ENCODE assay signal across 9 cellular contexts in the genomic region with DNA sequence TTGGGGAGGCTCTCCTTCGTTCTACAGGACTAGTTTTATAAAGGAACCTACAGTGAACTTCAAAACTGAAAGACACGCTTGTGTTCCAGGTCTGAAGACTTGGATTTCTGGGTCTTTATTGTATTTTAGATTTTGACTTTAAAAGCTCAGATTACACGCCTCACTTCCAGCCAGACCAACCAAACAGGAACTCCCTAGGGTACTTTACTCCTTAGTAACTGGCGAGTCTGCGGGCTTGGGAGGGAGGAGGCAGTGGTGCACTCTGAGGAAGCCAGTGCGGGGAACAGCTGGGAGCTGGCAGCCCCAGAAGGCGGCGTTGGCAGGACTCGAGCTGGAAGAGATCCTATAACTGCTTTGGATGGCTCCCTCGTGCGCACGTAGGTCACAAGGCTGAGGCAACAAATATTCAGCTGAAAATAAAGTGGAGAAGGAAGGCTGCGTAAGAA. TPM values are rescaled to one million over a fixed set of nuclear protein-coding genes. Genes with fewer than 3 reads are reported as not detected.
DNase-seq lines count a peak whose midpoint lies in the region; ATAC-seq and TF ChIP-seq lines count a peak whose summit lies in the region.
"Had no signal": no experiment of that assay in that cellular context is flagged by ENCODE, and none has a peak within 500 bp of the region (broad histone marks: within the 10 kb centered on the region; RNA-seq: fewer than 3 reads in every experiment).

No MANE protein-coding gene starts in this region.

- H3K9me3 ChIP-seq in PC-9 (ENCODE audit: insufficient read depth, low read depth) (no peaks in the 10 kb centered on the region), iPS-20b (ENCODE audit: insufficient read depth, low read depth, low read length) (no peaks in the 10 kb centered on the region)
- H3K9me3 ChIP-seq: SJCRH30 had no signal

- peaks cover 10% of the 10 kb centered on the region for H3K79me2 ChIP-seq in PC-9 (ENCODE audit: low read depth)

- CTCF ChIA-PET in PC-9 (lab: Charles Lee), result interaction anchor here (0.6 kb wide), 1 partner anchor 469 kb away, joined by 5 read pairs; no protein-coding TSS in a partner anchor

- no peaks in the 10 kb centered on the region for H4K20me1 ChIP-seq in PC-9 (ENCODE audit: insufficient read depth)

- no peaks in the 10 kb centered on the region for H3K27me3 ChIP-seq in PC-9 (ENCODE audit: insufficient read depth, low read depth)
- peaks cover 8% of the 10 kb centered on the region; the same call in 1 of the 2 replicates for H3K27me3 ChIP-seq in iPS-20b (ENCODE audit: insufficient read depth, low read length)
- H3K27me3 ChIP-seq: SJCRH30 had no signal

- TSS peak; percentile 72 for BruUV-seq in PC-9 (replicated peaks; lab: Mats Ljungman, UMichigan)

- H2AFZ ChIP-seq in PC-9, result peak overlapping the region; percentile 88

- H3K36me3 ChIP-seq in PC-9 (ENCODE audit: low read depth) (no peaks in the 10 kb centered on the region), iPS-20b (ENCODE audit: insufficient read depth, low read depth, low read length) (no peaks in the 10 kb centered on the region)
- H3K36me3 ChIP-seq: SJCRH30 had no signal

- H3K9ac ChIP-seq in iPS-20b (ENCODE audit: low read depth, low read length), result peak overlapping the region; percentile 68; the same call in 1 of the 2 replicates

- ATAC-seq in HG02884 (IDR thresholded peaks at IDR 0.05; ENCODE audit: unreplicated experiment), result peak; percentile 7
- ATAC-seq in sciatic nerve, result peak; percentile 93
- ATAC-seq in GM21367 (IDR thresholded peaks at IDR 0.05; ENCODE audit: unreplicated experiment), result no peak
- no peak for ATAC-seq in HG03159 (IDR thresholded peaks at IDR 0.05; ENCODE audit: unreplicated experiment)

- POLR2A ChIA-PET in PC-9 (lab: Charles Lee; ENCODE audit: unreplicated experiment), result no interaction called here

- peak overlapping the region; percentile 88 for H3K4me2 ChIP-seq in PC-9

- peak; percentile 72 for DNase-seq in D341Med (ENCODE audit: low spot score)
- DNase-seq in PC-9, result peak; percentile 64 to 71
- DNase-seq in cardiac fibroblast (ENCODE audit: low read depth in 2 of 2), result peak; percentile 71 to 90
- peak; percentile 73 for DNase-seq in sciatic nerve (ENCODE audit: low spot score)

- H3K27ac ChIP-seq in PC-9 (peak overlapping the region; percentile 70), iPS-20b (ENCODE audit: low read length) (no peak overlapping the region)
- H3K27ac ChIP-seq: SJCRH30 had no signal

- no peaks in the 10 kb centered on the region for H3K9me2 ChIP-seq in PC-9 (ENCODE audit: insufficient read depth)

- peaks cover 8% of the 10 kb centered on the region for H3F3A ChIP-seq in PC-9 (ENCODE audit: insufficient read depth, low read depth)

- H3K4me1 ChIP-seq in PC-9 (replicated peaks; ENCODE audit: insufficient read depth) (peaks cover 8% of the 10 kb centered on the region), iPS-20b (ENCODE audit: insufficient read depth, low read length) (no peaks in the 10 kb centered on the region)
- H3K4me1 ChIP-seq: SJCRH30 had no signal

- TF ChIP-seq CTCF in PC-9 (conservative IDR thresholded peaks at IDR 0.05), result no peak
- TF ChIP-seq CTCF in cardiac fibroblast (IDR thresholded peaks at IDR 0.05; ENCODE audit: low read depth, low read length), result no peak

- intact Hi-C loops in PC-9 (cut with micrococcal nuclease; ENCODE audit: unreplicated experiment) (loop anchor here (2.0 kb wide), 1 partner anchor 94 kb away; no protein-coding TSS in a partner anchor), sciatic nerve (cut with DNase I) (no loop called here)

- H3K4me3 ChIP-seq in PC-9 (peak overlapping the region; percentile 77), cardiac fibroblast (replicated peaks in 1 of 2; ENCODE audit: low read depth in 2 of 2, low read length in 2 of 2) (peak overlapping the region; percentile 37 to 48), iPS-20b (ENCODE audit: low read length) (peak overlapping the region; percentile 79)
- H3K4me3 ChIP-seq: SJCRH30 had no signal

RNA-seq across cellular contexts. Expression of a gene that starts 0.4 kb away (rescaled TPM):
- total RNA-seq in PC-9 (2021) (15.5 and 17.2 TPM in 2 replicates), sciatic nerve (2.8 TPM)
- total RNA-seq: SJCRH30 had no signal

Comparison
In these comparisons a context has a peak if more than half of its experiments do, and no peak if none do; other contexts are left out.
1. ATAC-seq: peak in HG02884 (single experiment) and sciatic nerve (single experiment); none in GM21367 (single experiment) and HG03159 (single experiment).
2. Peak in every context shown above with its lines, with median percentiles within 50 percentile points of each other: DNase-seq and H3K4me3 ChIP-seq.